Comparison of ENCODE assay signal across 31 cellular contexts in the genomic region with DNA sequence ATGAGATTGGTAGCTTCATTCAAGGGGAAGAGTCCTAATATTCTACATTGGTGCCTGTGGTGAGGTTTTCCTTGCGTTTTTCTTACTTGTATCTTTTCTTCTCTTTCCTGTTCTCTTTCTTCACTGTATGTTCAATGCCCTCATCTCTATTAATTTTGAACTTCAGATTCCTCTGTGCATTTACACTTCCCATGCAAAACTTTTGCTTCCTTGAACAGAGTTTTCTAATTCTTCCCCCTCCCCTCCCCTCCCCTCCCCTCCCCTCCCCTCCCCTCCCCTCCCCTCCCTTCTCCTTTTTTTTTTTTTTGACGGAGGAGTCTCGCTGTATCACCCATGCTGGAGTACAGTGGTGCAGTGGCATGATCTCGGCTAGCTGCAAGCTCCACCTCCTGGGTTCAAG.
"Had no signal": no experiment of that assay in that cellular context is flagged by ENCODE, and none has a peak within 500 bp of the region (broad histone marks: within the 10 kb centered on the region; RNA-seq: fewer than 3 reads in every experiment).

No MANE protein-coding gene starts in this region.

- H3K36me3 Mint-ChIP-seq: natural killer cell; stimulated activated memory B cell treated with anti-CD40 and anti-IgM and Interleukin-4, amounts not matched to agents 10 μg/mL and 1 μg/mL and 100 μg/mL, for 72 hours had no signal

- ATAC-seq: natural killer cell; psoas muscle; right cardiac atrium; sciatic nerve; stimulated activated memory B cell treated with anti-CD40 and anti-IgM and Interleukin-4, amounts not matched to agents 10 μg/mL and 1 μg/mL and 100 μg/mL, for 72 hours; stimulated activated naive CD8-positive, alpha-beta T cell treated with anti-CD3 and anti-CD28 coated beads, Interleukin-15, amount 100 ng/mL, for 72 hours; stimulated activated naive CD8-positive, alpha-beta T cell treated with anti-CD3 and anti-CD28 coated beads, Interleukin-15, Interleukin-2, amounts not matched to agents 100 U/mL and 50 U/mL, for 24 hours; upper lobe of right lung had no signal

- H3K9me3 ChIP-seq: ovary, psoas muscle, spleen, suprapubic skin, testis, tibial artery, transverse colon, upper lobe of right lung, uterus had no signal

- H3K9me3 Mint-ChIP-seq: nephron had no signal

- H2AFZ ChIP-seq: neural progenitor cell, parathyroid adenoma had no signal

- H3K27me3 ChIP-seq: neural progenitor cell, ovary, spleen, suprapubic skin, testis, tibial artery, transverse colon, upper lobe of right lung, uterus had no signal

- H3K36me3 ChIP-seq: neural progenitor cell, ovary, spleen, suprapubic skin, tibial artery, transverse colon, upper lobe of right lung, uterus had no signal

- H3K4me3 Mint-ChIP-seq: natural killer cell; nephron; neural progenitor cell; stimulated activated memory B cell treated with anti-CD40 and anti-IgM and Interleukin-4, amounts not matched to agents 10 μg/mL and 1 μg/mL and 100 μg/mL, for 72 hours; stimulated activated naive CD8-positive, alpha-beta T cell treated with anti-CD3 and anti-CD28 coated beads, Interleukin-15, amount 100 ng/mL, for 72 hours; type B pancreatic cell had no signal

- H3K4me1 Mint-ChIP-seq: natural killer cell; nephron; stimulated activated memory B cell treated with anti-CD40 and anti-IgM and Interleukin-4, amounts not matched to agents 10 μg/mL and 1 μg/mL and 100 μg/mL, for 72 hours; stimulated activated naive CD8-positive, alpha-beta T cell treated with anti-CD3 and anti-CD28 coated beads, Interleukin-15, amount 100 ng/mL, for 72 hours had no signal

- H3K4me3 ChIP-seq: neural progenitor cell, ovary, psoas muscle, skin epidermis, smooth muscle cell, spleen, suprapubic skin, testis, tibial artery, transverse colon, upper lobe of right lung, uterus had no signal

- H3K27me3 Mint-ChIP-seq: progenitor cell of endocrine pancreas; stimulated activated memory B cell treated with anti-CD40 and anti-IgM and Interleukin-4, amounts not matched to agents 10 μg/mL and 1 μg/mL and 100 μg/mL, for 72 hours; stimulated activated naive CD8-positive, alpha-beta T cell treated with anti-CD3 and anti-CD28 coated beads, Interleukin-15, amount 100 ng/mL, for 72 hours; type B pancreatic cell had no signal

- H3K27ac Mint-ChIP-seq: natural killer cell; nephron; neural progenitor cell; progenitor cell of endocrine pancreas; stimulated activated memory B cell treated with anti-CD40 and anti-IgM and Interleukin-4, amounts not matched to agents 10 μg/mL and 1 μg/mL and 100 μg/mL, for 72 hours; stimulated activated naive CD8-positive, alpha-beta T cell treated with anti-CD3 and anti-CD28 coated beads, Interleukin-15, amount 100 ng/mL, for 72 hours; type B pancreatic cell had no signal

- H3K79me2 ChIP-seq: parathyroid adenoma had no signal

- H3K4me1 ChIP-seq: parathyroid adenoma, psoas muscle, spleen, suprapubic skin, testis, tibial artery, transverse colon, upper lobe of right lung, uterus had no signal

- H3K4me2 ChIP-seq: neural progenitor cell, smooth muscle cell had no signal

- H3K9ac ChIP-seq: neural progenitor cell, parathyroid adenoma had no signal

- DNase-seq: natural killer cell; occipital lobe; ovary; posterior cingulate gyrus; psoas muscle; right cardiac atrium; spleen; stimulated activated CD4-positive, alpha-beta T cell treated with anti-CD3 and anti-CD28 coated beads, Interleukin-12 subunit alpha, Interleukin-12 subunit beta, amount 100 ng/mL, for 4 hours; stimulated activated CD4-positive, alpha-beta T cell treated with anti-CD3 and anti-CD28 coated beads, Interleukin-1b, Interleukin-23, amount 100 ng/mL, for 48 hours; stimulated activated CD4-positive, alpha-beta T cell treated with anti-CD3 and anti-CD28 coated beads, Interleukin-4, amount 100 ng/mL, for 1 hour; stimulated activated CD4-positive, alpha-beta T cell treated with anti-CD3 and anti-CD28 coated beads, Interleukin-4, amount 100 ng/mL, for 4 hours; stimulated activated CD8-positive, alpha-beta memory T cell treated with anti-CD3 and anti-CD28 coated beads, Interleukin-4, amount 100 ng/mL, for 48 hours; stimulated activated naive CD4-positive, alpha-beta T cell; stimulated activated naive CD8-positive, alpha-beta T cell treated with anti-CD3 and anti-CD28 coated beads, Interleukin-15, amount 100 ng/mL, for 72 hours; stimulated activated naive CD8-positive, alpha-beta T cell treated with anti-CD3 and anti-CD28 coated beads, Interleukin-15, Interleukin-2, amounts not matched to agents 100 U/mL and 50 U/mL, for 24 hours; substantia nigra; testis; tibial artery; transverse colon; upper lobe of right lung; uterus had no signal

- H3K27ac ChIP-seq: neural progenitor cell, ovary, parathyroid adenoma, psoas muscle, skin epidermis, spleen, suprapubic skin, testis, tibial artery, transverse colon, upper lobe of right lung, uterus had no signal
